32 cellular contexts compared by ENCODE assay signal in the genomic region with DNA sequence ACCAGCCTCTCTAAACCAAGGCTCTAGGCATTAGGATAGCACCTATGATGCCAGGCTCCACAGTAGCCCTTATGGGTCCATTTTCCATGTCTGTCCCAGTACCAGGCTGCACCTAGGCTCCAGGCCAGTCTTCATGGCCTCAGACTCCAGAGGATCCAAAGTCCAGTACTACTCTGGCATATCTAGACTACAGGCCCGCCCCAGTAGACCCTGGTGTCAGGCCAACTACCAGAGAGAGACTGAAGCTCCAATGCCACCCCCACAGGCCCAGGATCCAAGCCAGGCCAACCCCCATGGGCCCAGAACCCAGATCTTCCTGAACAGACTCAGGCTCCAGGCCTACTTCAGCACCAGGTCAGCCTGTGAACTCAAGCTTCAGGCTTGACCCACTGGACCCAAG.
"Had no signal": no experiment of that assay in that cellular context is flagged by ENCODE, and none has a peak within 500 bp of the region (broad histone marks: within the 10 kb centered on the region; RNA-seq: fewer than 3 reads in every experiment).

No MANE protein-coding gene starts in this region.

- H3K4me3 ChIP-seq: adrenal gland, body of pancreas, breast epithelium had no signal

- H3K9me3 ChIP-seq: adrenal gland had no signal

- H3K36me3 ChIP-seq: adrenal gland, brain microvascular endothelial cell, breast epithelium had no signal

- DNase-seq: activated B cell treated with CpG ODN at 0.5 μM for 24 hours; activated CD4-positive, alpha-beta memory T cell treated with anti-CD3 and anti-CD28 coated beads for 36 hours; activated CD4-positive, alpha-beta T cell treated with anti-CD3 and anti-CD28 coated beads for 4 hours; activated CD4-positive, alpha-beta T cell treated with anti-CD3 and anti-CD28 coated beads, Interleukin-2, amount 10 ng/mL, durations not matched to agents 24 days and 14 days; activated CD4-positive, alpha-beta T cell treated with anti-CD3 and anti-CD28 coated beads, Interleukin-2, amount 50 U/mL, for 1 hour; activated CD4-positive, alpha-beta T cell treated with anti-CD3 and anti-CD28 coated beads, Interleukin-2, amount 50 U/mL, for 4 hours; activated CD4-positive, CD25-positive, alpha-beta regulatory T cell treated with anti-CD3 and anti-CD28 coated beads, Interleukin-2, amount 50 U/mL, for 72 hours; activated CD8-positive, alpha-beta memory T cell treated with anti-CD3 and anti-CD28 coated beads, Interleukin-2, amount 50 U/mL, for 4 hours; activated CD8-positive, alpha-beta T cell treated with anti-CD3 and anti-CD28 coated beads for 36 hours; activated effector memory CD4-positive, alpha-beta T cell treated with anti-CD3 and anti-CD28 coated beads, Interleukin-2, amount 50 U/mL, for 16 hours; activated gamma-delta T cell treated with Interleukin-2 at 50 U/mL for 16 hours; activated naive CD4-positive, alpha-beta T cell; activated naive CD4-positive, alpha-beta T cell treated with anti-CD3 and anti-CD28 coated beads for 36 hours; activated naive CD4-positive, alpha-beta T cell treated with anti-CD3 and anti-CD28 coated beads, Interleukin-2, amount 50 U/mL, for 16 hours; activated naive CD8-positive, alpha-beta T cell treated with anti-CD3 and anti-CD28 coated beads for 36 hours; activated T-cell treated with anti-CD3 and anti-CD28 coated beads for 4 hours; activated T-cell treated with anti-CD3 and anti-CD28 coated beads, Interleukin-2, amount 50 U/mL, for 1 hour; activated T-cell treated with anti-CD3 and anti-CD28 coated beads, Interleukin-2, amount 50 U/mL, for 4 hours; activated T-cell treated with anti-CD3 and anti-CD28 coated beads, Interleukin-2, amount 50 U/mL, for 72 hours; adrenal gland; amniotic stem cell; aorta; body of pancreas; brain microvascular endothelial cell; central memory CD4-positive, alpha-beta T cell; T-helper 1 cell; T-helper 2 cell; T-helper 9 cell had no signal

- H3K4me1 ChIP-seq: adrenal gland, body of pancreas, breast epithelium had no signal

- ATAC-seq: activated CD8-positive, alpha-beta T cell treated with anti-CD3 and anti-CD28 coated beads for 36 hours; activated naive CD4-positive, alpha-beta T cell treated with anti-CD3 and anti-CD28 coated beads, Interleukin-2, amount 50 U/mL, for 72 hours; activated T-cell treated with anti-CD3 and anti-CD28 coated beads, Interleukin-2, amount 50 U/mL, for 4 hours; activated T-cell treated with anti-CD3 and anti-CD28 coated beads, Interleukin-2, amount 50 U/mL, for 72 hours; activated T-helper 17 cell treated with anti-CD3 and anti-CD28 coated beads, Interleukin-2, amount 50 U/mL, for 72 hours; body of pancreas had no signal

- H3K27ac ChIP-seq: adrenal gland, body of pancreas, brain microvascular endothelial cell, breast epithelium, VCaP had no signal

- H3K27me3 ChIP-seq: adrenal gland, body of pancreas, brain microvascular endothelial cell, breast epithelium had no signal
